In genomic region chrX:139766545-139766983, GRCh38 we compare ENCODE assay signal across 8 cellular contexts. TPM values are rescaled to one million over a fixed set of nuclear protein-coding genes. Genes with fewer than 3 reads are reported as not detected.
DNase-seq lines count a peak whose midpoint lies in the region; ATAC-seq and TF ChIP-seq lines count a peak whose summit lies in the region.

No MANE protein-coding gene starts in this region.

- H3K4me3 ChIP-seq in MG63, result no peak overlapping the region

- H3K27me3 ChIP-seq in MG63, result no peaks in the 10 kb centered on the region

- peak; percentile 61 for ATAC-seq in HG02852 (IDR thresholded peaks at IDR 0.05; ENCODE audit: unreplicated experiment)
- ATAC-seq in natural killer cell treated with Interleukin-12 subunit alpha and Interleukin-12 subunit beta and Interleukin-15 and Interleukin-18, amount 100 ng/mL, for 72 hours, result peak; percentile 89 to 93

- no peaks in the 10 kb centered on the region for H3K27me3 Mint-ChIP-seq in natural killer cell treated with Interleukin-12 subunit alpha and Interleukin-12 subunit beta and Interleukin-15 and Interleukin-18, amount 100 ng/mL, for 72 hours
- H3K27me3 Mint-ChIP-seq in glutamatergic neuron (ENCODE audit: unreplicated experiment), result no peaks in the 10 kb centered on the region

- no peaks in the 10 kb centered on the region for H3K9me3 Mint-ChIP-seq in natural killer cell treated with Interleukin-12 subunit alpha and Interleukin-12 subunit beta and Interleukin-15 and Interleukin-18, amount 100 ng/mL, for 72 hours
- H3K9me3 Mint-ChIP-seq in glutamatergic neuron (ENCODE audit: unreplicated experiment), result no peaks in the 10 kb centered on the region

- no peaks in the 10 kb centered on the region for H3K9me3 ChIP-seq in MG63

- H3K4me1 Mint-ChIP-seq in natural killer cell treated with Interleukin-12 subunit alpha and Interleukin-12 subunit beta and Interleukin-15 and Interleukin-18, amount 100 ng/mL, for 72 hours (ENCODE audit: low read depth in 2 of 2), result peaks cover 0 to 4% of the 10 kb centered on the region in 2 donors
- no peaks in the 10 kb centered on the region for H3K4me1 Mint-ChIP-seq in glutamatergic neuron (ENCODE audit: low read depth, unreplicated experiment)

- no peak overlapping the region for H3K27ac Mint-ChIP-seq in natural killer cell treated with Interleukin-12 subunit alpha and Interleukin-12 subunit beta and Interleukin-15 and Interleukin-18, amount 100 ng/mL, for 72 hours
- H3K27ac Mint-ChIP-seq in glutamatergic neuron (ENCODE audit: unreplicated experiment), result no peak overlapping the region

- no peak for TF ChIP-seq CTCF in glutamatergic neuron (IDR thresholded peaks at IDR 0.05; ENCODE audit: partially characterized antibody, unreplicated experiment)

- DNase-seq in activated CD4-positive, alpha-beta T cell treated with anti-CD3 and anti-CD28 coated beads for 1 hour, result peak; percentile 7
- no peak for DNase-seq in activated CD4-positive, alpha-beta T cell treated with anti-CD3 and anti-CD28 coated beads, Interleukin-2, amount 50 U/mL, for 48 hours
- DNase-seq in OCI-M1 (lab: John Stamatoyannopoulos, UW) (peak; percentile 20), glutamatergic neuron (no peak), MG63 (no peak)
- DNase-seq in natural killer cell treated with Interleukin-12 subunit alpha and Interleukin-12 subunit beta and Interleukin-15 and Interleukin-18, amount 100 ng/mL, for 72 hours (ENCODE audit: low spot score), result peak; percentile 61
- DNase-seq in stimulated activated naive CD4-positive, alpha-beta T cell treated with Interleukin-2 at 50 U/mL for 16 hours (lab: John Stamatoyannopoulos, UW), result no peak

- no peaks in the 10 kb centered on the region; the same call in 1 of the 2 replicates for H3K36me3 ChIP-seq in MG63

- H3K36me3 Mint-ChIP-seq in natural killer cell treated with Interleukin-12 subunit alpha and Interleukin-12 subunit beta and Interleukin-15 and Interleukin-18, amount 100 ng/mL, for 72 hours, result peaks cover 6% of the 10 kb centered on the region
- H3K36me3 Mint-ChIP-seq in glutamatergic neuron (ENCODE audit: unreplicated experiment), result peaks cover 8% of the 10 kb centered on the region

- H3K4me3 Mint-ChIP-seq in natural killer cell treated with Interleukin-12 subunit alpha and Interleukin-12 subunit beta and Interleukin-15 and Interleukin-18, amount 100 ng/mL, for 72 hours, result no peak overlapping the region
- no peak overlapping the region for H3K4me3 Mint-ChIP-seq in glutamatergic neuron (ENCODE audit: unreplicated experiment)

RNA-seq across cellular contexts. Expression of gene MCF2, which starts 58.6 kb away (rescaled TPM):
- total RNA-seq in natural killer cell treated with Interleukin-12 subunit alpha and Interleukin-12 subunit beta and Interleukin-15 and Interleukin-18, amount 100 ng/mL, for 72 hours, result 1 to 10 TPM in 1 of 2 donors, under 1 TPM in 1; 0.95 to 1.6 TPM
- total RNA-seq in glutamatergic neuron (ENCODE audit: unreplicated experiment), result 1.2 TPM
- not detected in 2 replicates for total RNA-seq in MG63 (2014; rRNA removed; shearing (Covaris generic); ENCODE audit: low replicate concordance)

Comparison
In these comparisons a context has a peak if more than half of its experiments do, and no peak if none do; other contexts are left out.
1. DNase-seq: peak in activated CD4-positive, alpha-beta T cell treated with anti-CD3 and anti-CD28 coated beads for 1 hour (single experiment), OCI-M1 (single experiment) and natural killer cell treated with Interleukin-12 subunit alpha and Interleukin-12 subunit beta and Interleukin-15 and Interleukin-18, amount 100 ng/mL, for 72 hours (single experiment); none in activated CD4-positive, alpha-beta T cell treated with anti-CD3 and anti-CD28 coated beads, Interleukin-2, amount 50 U/mL, for 48 hours (0 of 2), glutamatergic neuron (single experiment), stimulated activated naive CD4-positive, alpha-beta T cell treated with Interleukin-2 at 50 U/mL for 16 hours (single experiment) and MG63 (single experiment).